Comparison of ENCODE assay signal across 20 cellular contexts in the genomic region with DNA sequence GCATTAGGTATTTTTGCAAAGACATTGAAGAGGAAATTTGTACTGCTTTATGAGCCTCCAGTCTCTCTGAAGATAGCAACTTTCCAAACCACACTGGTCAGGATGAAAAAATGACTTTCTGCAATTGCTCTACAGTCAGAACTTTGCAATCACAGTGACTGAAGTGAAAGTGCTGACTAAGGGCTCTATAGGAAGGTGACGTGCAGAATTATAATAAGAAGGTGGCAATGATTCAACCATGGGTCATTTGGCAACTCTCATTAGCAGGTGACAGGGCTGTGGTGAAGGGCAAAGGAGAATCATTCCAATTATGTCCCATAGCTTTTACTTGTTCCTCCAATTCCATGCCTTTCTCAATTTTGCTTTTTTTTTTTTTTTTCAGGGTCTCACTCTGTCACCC.
"Had no signal": no experiment of that assay in that cellular context is flagged by ENCODE, and none has a peak within 500 bp of the region (broad histone marks: within the 10 kb centered on the region; RNA-seq: fewer than 3 reads in every experiment).

No MANE protein-coding gene starts in this region.

- ATAC-seq: activated CD8-positive, alpha-beta memory T cell treated with anti-CD3 and anti-CD28 coated beads, Interleukin-2, amount 10 ng/mL, durations not matched to agents 7 days and 5 days; body of pancreas; heart left ventricle; left lobe of liver had no signal

- H3K4me1 ChIP-seq: body of pancreas, heart left ventricle, suprapubic skin, transverse colon, uterus had no signal

- H3K36me3 ChIP-seq: heart left ventricle, suprapubic skin, transverse colon, uterus had no signal

- H3K9me3 ChIP-seq: body of pancreas, heart left ventricle, suprapubic skin, transverse colon, uterus had no signal

- H3K27me3 ChIP-seq: body of pancreas, suprapubic skin, transverse colon, uterus had no signal

- DNase-seq: activated CD4-positive, alpha-beta memory T cell treated with anti-CD3 and anti-CD28 coated beads, Interleukin-2, amount 10 ng/mL, durations not matched to agents 7 days and 5 days; activated CD4-positive, alpha-beta T cell treated with anti-CD3 and anti-CD28 coated beads for 48 hours; activated CD4-positive, CD25-positive, alpha-beta regulatory T cell; activated CD8-positive, alpha-beta memory T cell treated with anti-CD3 and anti-CD28 coated beads, Interleukin-2, amount 10 ng/mL, durations not matched to agents 7 days and 5 days; activated naive CD4-positive, alpha-beta T cell treated with anti-CD3 and anti-CD28 coated beads for 36 hours; body of pancreas; central memory CD4-positive, alpha-beta T cell; dorsolateral prefrontal cortex; heart left ventricle; kidney; midbrain; retina; T-helper 9 cell; transverse colon; uterus had no signal

- H3K27ac ChIP-seq: body of pancreas, dorsolateral prefrontal cortex, epithelial cell of prostate, heart left ventricle, skin epidermis, suprapubic skin, transverse colon, uterus had no signal

- H3K4me3 ChIP-seq: body of pancreas, dorsolateral prefrontal cortex, heart left ventricle, lung, skin epidermis, suprapubic skin, transverse colon, uterus had no signal
